In genomic region chr7:134648456-134648855, GRCh38 we compare ENCODE assay signal across 22 cellular contexts. TPM values are rescaled to one million over a fixed set of nuclear protein-coding genes. Genes with fewer than 3 reads are reported as not detected.
DNase-seq lines count a peak whose midpoint lies in the region; FAIRE-seq and TF ChIP-seq lines count a peak whose summit lies in the region.
"Had no signal": no experiment of that assay in that cellular context is flagged by ENCODE, and none has a peak within 500 bp of the region (broad histone marks: within the 10 kb centered on the region; RNA-seq: fewer than 3 reads in every experiment).

No MANE protein-coding gene starts in this region.

- no peak for FAIRE-seq in urothelium cell line (lab: Jason Lieb, UNC)
- FAIRE-seq: small intestine had no signal

- no peaks in the 10 kb centered on the region for H3K9me3 Mint-ChIP-seq in activated naive CD4-positive, alpha-beta T cell treated with anti-CD3 and anti-CD28 coated beads, Interleukin-2, amount 50 U/mL, for 24 hours
- no peaks in the 10 kb centered on the region for H3K9me3 Mint-ChIP-seq in endothelial cell (ENCODE audit: unreplicated experiment)
- H3K9me3 Mint-ChIP-seq: central memory CD8-positive, alpha-beta T cell; GM23338; WTC11 had no signal

- H3K36me3 ChIP-seq in SJCRH30: no peaks in the 10 kb centered on the region

- no peaks in the 10 kb centered on the region for H3K9me3 ChIP-seq in SJCRH30 (replicated peaks)
- H3K9me3 ChIP-seq: Caco-2 had no signal

- H3K4me1 Mint-ChIP-seq in activated naive CD4-positive, alpha-beta T cell treated with anti-CD3 and anti-CD28 coated beads, Interleukin-2, amount 50 U/mL, for 24 hours: peaks cover 51% of the 10 kb centered on the region
- peaks cover 14% of the 10 kb centered on the region for H3K4me1 Mint-ChIP-seq in endothelial cell (ENCODE audit: unreplicated experiment)
- H3K4me1 Mint-ChIP-seq: GM23338, WTC11 had no signal

- H3K4me3 Mint-ChIP-seq in activated naive CD4-positive, alpha-beta T cell treated with anti-CD3 and anti-CD28 coated beads, Interleukin-2, amount 50 U/mL, for 24 hours: no peak overlapping the region
- H3K4me3 Mint-ChIP-seq in endothelial cell (ENCODE audit: unreplicated experiment): peak overlapping the region; percentile 84
- H3K4me3 Mint-ChIP-seq: central memory CD8-positive, alpha-beta T cell; GM23338; WTC11 had no signal

- peaks cover 6% of the 10 kb centered on the region for H3K4me1 ChIP-seq in SJCRH30

- no peak for TF ChIP-seq CTCF in endothelial cell (IDR thresholded peaks at IDR 0.05; ENCODE audit: unreplicated experiment)

- H3K27ac Mint-ChIP-seq in activated naive CD4-positive, alpha-beta T cell treated with anti-CD3 and anti-CD28 coated beads, Interleukin-2, amount 50 U/mL, for 24 hours: peak overlapping the region; percentile 82
- H3K27ac Mint-ChIP-seq in endothelial cell (ENCODE audit: unreplicated experiment): no peak overlapping the region
- H3K27ac Mint-ChIP-seq: GM23338, WTC11 had no signal

- H3K27me3 ChIP-seq in SJCRH30: no peaks in the 10 kb centered on the region

- DNase-seq in activated naive CD4-positive, alpha-beta T cell (lab: John Stamatoyannopoulos, UW): no peak
- DNase-seq in NAMALWA (ENCODE audit: low spot score) (peak; percentile 36), endothelial cell (ENCODE audit: low spot score) (no peak), NCI-H1694 treated with DMSO at 0.1 percent for 48 hours (lab: John Stamatoyannopoulos, UW) (no peak), SJCRH30 (no peak), urothelium cell line (ENCODE audit: low spot score) (no peak), NCI-H1105 treated with DMSO at 0.1 percent for 48 hours (lab: John Stamatoyannopoulos, UW) (no peak)
- DNase-seq: activated effector memory CD4-positive, alpha-beta T cell treated with Interleukin-2 at 50 U/mL for 16 hours; anterior cingulate cortex; Caco-2; effector CD4-positive, alpha-beta T cell; left colon; NCI-H524 treated with DMSO at 0.1 percent for 48 hours; Right ventricle myocardium superior; small intestine; stimulated activated CD4-positive, alpha-beta T cell treated with anti-CD3 and anti-CD28 coated beads, Interleukin-4, amount 100 ng/mL, for 1 hour; substantia nigra had no signal

- H3K36me3 Mint-ChIP-seq in activated naive CD4-positive, alpha-beta T cell treated with anti-CD3 and anti-CD28 coated beads, Interleukin-2, amount 50 U/mL, for 24 hours: peaks cover 11% of the 10 kb centered on the region
- no peaks in the 10 kb centered on the region for H3K36me3 Mint-ChIP-seq in endothelial cell (ENCODE audit: low read depth, unreplicated experiment)
- H3K36me3 Mint-ChIP-seq: WTC11 had no signal

- H3K27ac ChIP-seq in SJCRH30: no peak overlapping the region
- H3K27ac ChIP-seq: KMS-11 had no signal

- H3K27me3 Mint-ChIP-seq in activated naive CD4-positive, alpha-beta T cell treated with anti-CD3 and anti-CD28 coated beads, Interleukin-2, amount 50 U/mL, for 24 hours: no peaks in the 10 kb centered on the region
- H3K27me3 Mint-ChIP-seq in endothelial cell (ENCODE audit: unreplicated experiment): no peaks in the 10 kb centered on the region
- H3K27me3 Mint-ChIP-seq: central memory CD8-positive, alpha-beta T cell had no signal

- H3K4me3 ChIP-seq in SJCRH30: no peak overlapping the region

RNA-seq across cellular contexts. Expression of gene BPGM, which starts 1.8 kb away (rescaled TPM):
- total RNA-seq in endothelial cell (ENCODE audit: unreplicated experiment): 17.7 TPM
- 18.8 and 20.6 TPM in 2 replicates for total RNA-seq in SJCRH30 (2014; rRNA removed; shearing (Covaris generic))
